In the genomic region with DNA sequence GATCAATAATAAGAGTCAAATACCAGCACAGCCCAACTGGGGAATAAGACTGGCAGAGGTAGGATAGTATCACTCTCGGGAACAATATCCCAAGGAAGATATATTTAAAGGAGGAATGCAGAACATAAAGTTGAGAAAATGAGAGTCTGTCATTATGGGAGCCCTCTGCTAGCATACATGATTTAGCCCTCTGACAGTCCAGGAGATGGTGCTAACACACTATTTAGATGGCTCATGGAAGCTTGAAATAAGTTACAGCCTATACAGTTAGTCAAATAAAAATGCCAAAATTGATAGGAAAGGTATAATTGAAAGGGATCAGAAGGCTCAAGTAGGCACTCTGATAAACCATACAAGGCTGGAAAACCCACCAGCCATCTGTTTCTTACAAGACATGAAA, we compare ENCODE assay signal across 11 cellular contexts.
DNase-seq lines count a peak whose midpoint lies in the region; ATAC-seq, FAIRE-seq and TF ChIP-seq lines count a peak whose summit lies in the region.
"Had no signal": no experiment of that assay in that cellular context is flagged by ENCODE, and none has a peak within 500 bp of the region (broad histone marks: within the 10 kb centered on the region; RNA-seq: fewer than 3 reads in every experiment).

No MANE protein-coding gene starts in this region.

- H3K4me3 ChIP-seq in GM23248 (no peak overlapping the region), PC-3 (ENCODE audit: low read length) (no peak overlapping the region), endothelial cell of umbilical vein (replicated peaks in 1 of 3; ENCODE audit: insufficient read depth in 1 of 3, low read depth in 1 of 3, low read length in 3 of 3) (no peak overlapping the region), retinal pigment epithelial cell (ENCODE audit: low read length) (no peak overlapping the region)
- H3K4me3 ChIP-seq: spleen had no signal

- no peak overlapping the region for H3K4me3 Mint-ChIP-seq in stimulated activated naive B cell treated with anti-CD40 and anti-IgM and Interleukin-4, amounts not matched to agents 10 μg/mL and 1 μg/mL and 100 μg/mL, for 72 hours

- H3K27ac ChIP-seq in GM23248: no peak overlapping the region
- no peak overlapping the region for H3K27ac ChIP-seq in PC-3 (ENCODE audit: low read length)
- no peak overlapping the region for H3K27ac ChIP-seq in endothelial cell of umbilical vein (ENCODE audit: insufficient read depth, low read depth, low read length)
- H3K27ac ChIP-seq: spleen had no signal

- 45 to 53% methylated on average over 1 of the region's 1 CpG for WGBS in GM23248 (ENCODE audit: low coverage in 1 of 2, low lambda C conversion rate in 2 of 2, missing lambda C conversion rate in 2 of 2), 2 experiments

- BruUV-seq in PC-3 (replicated peaks; lab: Mats Ljungman, UMichigan) (no TSS peak), endothelial cell of umbilical vein (replicated peaks; lab: Mats Ljungman, UMichigan) (no TSS peak)

- ATAC-seq in PC-3 (peak; percentile 56; the same call in 1 of the 2 replicates), GM18517 (IDR thresholded peaks at IDR 0.05; ENCODE audit: unreplicated experiment) (no peak)
- ATAC-seq in stimulated activated naive B cell treated with anti-CD40 and anti-IgM and Interleukin-4, amounts not matched to agents 10 μg/mL and 1 μg/mL and 100 μg/mL, for 72 hours (replicated peaks): no peak

- intact Hi-C loops in PC-3 (cut with micrococcal nuclease) (loop anchor here (1.0 kb wide), 1 partner anchor 231 kb away; no protein-coding TSS in a partner anchor), endothelial cell of umbilical vein (cut with micrococcal nuclease) (loop anchor here (1.0 kb wide), 1 partner anchor 231 kb away; no protein-coding TSS in a partner anchor)

- no peaks in the 10 kb centered on the region for H3K9me1 ChIP-seq in endothelial cell of umbilical vein (replicated peaks; ENCODE audit: control insufficient read depth, extremely low read depth, insufficient read depth, low read length)

- H3K27ac Mint-ChIP-seq in stimulated activated naive B cell treated with anti-CD40 and anti-IgM and Interleukin-4, amounts not matched to agents 10 μg/mL and 1 μg/mL and 100 μg/mL, for 72 hours: no peak overlapping the region

- POLR2A ChIA-PET in PC-3 (lab: Charles Lee; ENCODE audit: unreplicated experiment): no interaction called here
- POLR2A ChIA-PET in endothelial cell of umbilical vein (lab: Charles Lee): no interaction called here

- no peak overlapping the region for H3K9ac ChIP-seq in GM23248
- no peak overlapping the region for H3K9ac ChIP-seq in PC-3 (ENCODE audit: low read length)
- H3K9ac ChIP-seq in endothelial cell of umbilical vein (replicated peaks; ENCODE audit: extremely low read depth, insufficient read depth, low read length): no peak overlapping the region

- TF ChIP-seq CTCF in PC-3 (conservative IDR thresholded peaks at IDR 0.05; ENCODE audit: low read depth, low read length) (peak; percentile 54), endothelial cell of umbilical vein (IDR thresholded peaks at IDR 0.05; ENCODE audit: extremely low read depth in 1 of 2, insufficient read depth in 1 of 2, low read depth in 1 of 2, low read length in 2 of 2) (no peak), retinal pigment epithelial cell (conservative IDR thresholded peaks at IDR 0.05; ENCODE audit: low read depth, low read length) (peak; percentile 43)

- no peaks in the 10 kb centered on the region for H3K9me2 ChIP-seq in GM23248 (ENCODE audit: insufficient read depth)
- H3K9me2 ChIP-seq in PC-3 (replicated peaks; ENCODE audit: low read length): no peaks in the 10 kb centered on the region

- H3K9me3 ChIP-seq in GM23248 (ENCODE audit: low read depth) (no peaks in the 10 kb centered on the region), PC-3 (ENCODE audit: low read length) (no peaks in the 10 kb centered on the region), endothelial cell of umbilical vein (replicated peaks; ENCODE audit: control insufficient read depth, insufficient read depth, low read length) (no peaks in the 10 kb centered on the region)

- no peaks in the 10 kb centered on the region for H3K4me1 Mint-ChIP-seq in stimulated activated naive B cell treated with anti-CD40 and anti-IgM and Interleukin-4, amounts not matched to agents 10 μg/mL and 1 μg/mL and 100 μg/mL, for 72 hours

- H3K9me3 Mint-ChIP-seq in stimulated activated naive B cell treated with anti-CD40 and anti-IgM and Interleukin-4, amounts not matched to agents 10 μg/mL and 1 μg/mL and 100 μg/mL, for 72 hours: peaks cover 0 to 3% of the 10 kb centered on the region in 2 donors

- dilution Hi-C loops in endothelial cell of umbilical vein (cut with MboI; ENCODE audit: extremely low pct_ligation_motif_present, low sequenced_read_pairs): no loop called here

- H4K20me1 ChIP-seq in GM23248 (ENCODE audit: insufficient read depth) (no peaks in the 10 kb centered on the region), PC-3 (ENCODE audit: low read length) (no peaks in the 10 kb centered on the region), endothelial cell of umbilical vein (replicated peaks; ENCODE audit: control insufficient read depth, extremely low read depth, insufficient read depth, low read length) (no peaks in the 10 kb centered on the region)

- H3F3A ChIP-seq in GM23248 (ENCODE audit: insufficient read depth): peaks cover 21% of the 10 kb centered on the region; the same call in 1 of the 2 replicates
- H3F3A ChIP-seq in PC-3 (ENCODE audit: low read length, unreplicated experiment): no peaks in the 10 kb centered on the region

- no peaks in the 10 kb centered on the region for H3K79me2 ChIP-seq in GM23248 (ENCODE audit: insufficient read depth)
- no peaks in the 10 kb centered on the region for H3K79me2 ChIP-seq in PC-3 (ENCODE audit: low read length)
- no peaks in the 10 kb centered on the region for H3K79me2 ChIP-seq in endothelial cell of umbilical vein (ENCODE audit: control insufficient read depth, insufficient read depth, low read length)

- H3K27me3 ChIP-seq in GM23248 (replicated peaks; ENCODE audit: insufficient read depth) (no peaks in the 10 kb centered on the region), PC-3 (ENCODE audit: low read length) (no peaks in the 10 kb centered on the region), endothelial cell of umbilical vein (ENCODE audit: control insufficient read depth in 2 of 2, insufficient read depth in 2 of 2, low read length in 2 of 2) (no peaks in the 10 kb centered on the region)
- H3K27me3 ChIP-seq: spleen had no signal

- H3K36me3 ChIP-seq in GM23248 (ENCODE audit: low read depth): no peaks in the 10 kb centered on the region
- no peaks in the 10 kb centered on the region for H3K36me3 ChIP-seq in PC-3 (ENCODE audit: low read depth, low read length)
- no peaks in the 10 kb centered on the region for H3K36me3 ChIP-seq in endothelial cell of umbilical vein (ENCODE audit: control insufficient read depth in 2 of 2, extremely low read depth in 1 of 2, insufficient read depth in 2 of 2, low read length in 2 of 2)
- H3K36me3 ChIP-seq: spleen had no signal

- no peaks in the 10 kb centered on the region for H3K27me3 Mint-ChIP-seq in stimulated activated naive B cell treated with anti-CD40 and anti-IgM and Interleukin-4, amounts not matched to agents 10 μg/mL and 1 μg/mL and 100 μg/mL, for 72 hours

- peaks cover 25% of the 10 kb centered on the region for H3K4me1 ChIP-seq in GM23248 (ENCODE audit: insufficient read depth)
- no peaks in the 10 kb centered on the region for H3K4me1 ChIP-seq in PC-3 (ENCODE audit: insufficient read depth, low read length)
- no peaks in the 10 kb centered on the region for H3K4me1 ChIP-seq in endothelial cell of umbilical vein (ENCODE audit: control insufficient read depth, extremely low read depth, insufficient read depth, low read length)
- H3K4me1 ChIP-seq: spleen had no signal

- in situ Hi-C loops in GM23248 (cut with MboI): no loop called here

- H2AFZ ChIP-seq in GM23248 (no peak overlapping the region), PC-3 (ENCODE audit: low read length) (peak overlapping the region; percentile 38), endothelial cell of umbilical vein (ENCODE audit: low read depth, low read length) (no peak overlapping the region)

- TF ChIP-seq POLR2A in endothelial cell of umbilical vein (IDR thresholded peaks at IDR 0.05; ENCODE audit: low read depth, low read length): no peak

- no peaks in the 10 kb centered on the region for H3K36me3 Mint-ChIP-seq in stimulated activated naive B cell treated with anti-CD40 and anti-IgM and Interleukin-4, amounts not matched to agents 10 μg/mL and 1 μg/mL and 100 μg/mL, for 72 hours

- peak; percentile 69 for DNase-seq in GM23248
- DNase-seq in PC-3: peak; percentile 17
- DNase-seq in endothelial cell of umbilical vein (ENCODE audit: low read depth, low spot score): no peak
- DNase-seq in retinal pigment epithelial cell (ENCODE audit: low read depth): peak; percentile 5
- no peak for DNase-seq in NCI-H187 treated with DMSO at 0.1 percent for 48 hours (lab: John Stamatoyannopoulos, UW)
- DNase-seq in stimulated activated naive B cell treated with anti-CD40 and anti-IgM and Interleukin-4, amounts not matched to agents 10 μg/mL and 1 μg/mL and 100 μg/mL, for 72 hours: no peak
- DNase-seq: caudate nucleus, head of caudate nucleus, spleen, T1000 had no signal

- H3K4me2 ChIP-seq in GM23248 (ENCODE audit: unreplicated experiment): no peak overlapping the region
- H3K4me2 ChIP-seq in PC-3 (ENCODE audit: low read length): no peak overlapping the region
- no peak overlapping the region for H3K4me2 ChIP-seq in endothelial cell of umbilical vein (ENCODE audit: insufficient read depth, low read length)

- CTCF ChIA-PET in PC-3 (lab: Charles Lee): no interaction called here
- CTCF ChIA-PET in endothelial cell of umbilical vein (lab: Charles Lee): interaction anchor here (1.1 to 1.6 kb wide), 2 partner anchors 10 to 230 kb away, joined by 3 to 6 read pairs; no protein-coding TSS in a partner anchor

- peak; percentile 70 for FAIRE-seq in endothelial cell of umbilical vein (lab: Jason Lieb, UNC)

TF ChIP-seq in endothelial cell of umbilical vein, 7 proteins besides CTCF, POLR2A, EP300 and RAD21:
- TF ChIP-seq EZH2 (IDR thresholded peaks at IDR 0.05; ENCODE audit: borderline replicate concordance, low read depth, low read length, severe bottlenecking): no peak
- TF ChIP-seq POLR2AphosphoS5 (IDR thresholded peaks at IDR 0.05; ENCODE audit: insufficient read depth, low read depth, low read length): no peak
- no peak for TF ChIP-seq FOS (IDR thresholded peaks at IDR 0.05; ENCODE audit: borderline replicate concordance, insufficient read depth, low read length)
- no peak for TF ChIP-seq JUN (IDR thresholded peaks at IDR 0.05; ENCODE audit: borderline replicate concordance, insufficient read depth, insufficient read length, low read depth)

Comparison
In these comparisons a context has a peak if more than half of its experiments do, and no peak if none do; other contexts are left out.
1. DNase-seq: peak in GM23248 (single experiment), PC-3 (single experiment) and retinal pigment epithelial cell (single experiment); none in endothelial cell of umbilical vein (single experiment), NCI-H187 treated with DMSO at 0.1 percent for 48 hours (single experiment) and stimulated activated naive B cell treated with anti-CD40 and anti-IgM and Interleukin-4, amounts not matched to agents 10 μg/mL and 1 μg/mL and 100 μg/mL, for 72 hours (single experiment).
2. CTCF ChIP-seq: peak in PC-3 (single experiment) and retinal pigment epithelial cell (single experiment); none in endothelial cell of umbilical vein (0 of 2).